Comparison of ENCODE assay signal across 8 cellular contexts in the genomic region with DNA sequence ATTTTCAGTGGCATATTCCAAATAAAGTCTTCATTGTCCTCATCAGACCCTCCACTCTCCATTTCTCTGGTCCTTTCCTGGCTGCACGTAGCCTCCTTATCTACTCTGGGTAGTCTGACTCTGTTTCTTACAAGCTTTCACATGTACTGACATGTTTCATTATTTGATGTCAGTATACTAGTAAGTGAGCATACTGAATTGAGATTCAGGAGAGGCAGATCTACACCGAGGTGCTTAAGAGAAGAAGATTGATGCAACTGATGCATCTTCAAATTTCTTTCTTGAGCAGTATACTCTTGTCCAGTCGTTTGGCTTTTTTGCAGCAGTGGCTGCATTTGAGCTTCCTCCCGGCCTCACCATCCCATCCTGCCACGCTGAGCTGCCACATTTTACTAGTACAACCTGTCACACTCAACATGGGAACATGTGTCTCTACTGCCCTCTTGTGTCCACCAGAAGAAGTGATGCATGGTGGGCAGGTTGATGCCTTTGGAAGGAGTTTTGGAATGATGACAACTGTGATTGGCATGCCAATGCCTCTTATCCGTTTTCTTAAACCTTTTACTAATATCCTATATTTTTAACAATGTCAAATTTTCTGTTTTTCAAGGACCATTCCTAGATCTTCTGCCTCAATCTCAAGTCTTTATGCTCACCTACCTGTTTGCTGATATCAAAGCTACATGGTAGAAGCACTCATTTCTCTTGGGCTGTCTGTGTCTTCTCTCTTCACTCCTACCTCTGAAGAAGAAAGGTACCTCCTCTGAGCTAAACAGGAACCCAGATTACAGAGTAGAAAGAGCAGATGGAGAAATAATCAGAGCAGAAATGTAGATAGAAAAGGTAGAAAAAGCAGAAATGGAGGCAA. TPM values are rescaled to one million over a fixed set of nuclear protein-coding genes. Genes with fewer than 3 reads are reported as not detected.
DNase-seq lines count a peak whose midpoint lies in the region; ATAC-seq and TF ChIP-seq lines count a peak whose summit lies in the region.

No MANE protein-coding gene starts in this region.

- H3K27me3 Mint-ChIP-seq in activated B cell treated with CpG ODN at 0.5 μM for 24 hours: peaks cover 13% of the 10 kb centered on the region

- intact Hi-C loops in activated B cell treated with CpG ODN at 0.5 μM for 24 hours (cut with micrococcal nuclease): loop anchor here (1.0 to 2.0 kb wide), 6 partner anchors 168 to 1679 kb away; partner anchors contain the start of genes CIP2A and DZIP3

- H3K36me3 Mint-ChIP-seq in activated B cell treated with CpG ODN at 0.5 μM for 24 hours (ENCODE audit: low read depth): no peaks in the 10 kb centered on the region

- no peak overlapping the region for H3K27ac Mint-ChIP-seq in activated B cell treated with CpG ODN at 0.5 μM for 24 hours

- DNase-seq in Ammon's horn (ENCODE audit: low spot score): peak; percentile 86
- DNase-seq in NCI-H2171 (lab: John Stamatoyannopoulos, UW): peak; percentile 49
- DNase-seq in activated B cell treated with CpG ODN at 0.5 μM for 24 hours: no peak
- DNase-seq in cardiac fibroblast (ENCODE audit: low read depth in 2 of 2): peak; percentile 67 to 71
- peak; percentile 86 for DNase-seq in left kidney (ENCODE audit: low read depth, low spot score)
- DNase-seq in stimulated activated CD4-positive, alpha-beta T cell treated with anti-CD3 and anti-CD28 coated beads, TNF-alpha, amount 100 ng/mL, for 4 hours (ENCODE audit: low read depth in 3 of 3): peak; percentile 8 to 48 (median 22)

- H3K4me3 Mint-ChIP-seq in activated B cell treated with CpG ODN at 0.5 μM for 24 hours: no peak overlapping the region

- H3K4me3 ChIP-seq in cardiac fibroblast (replicated peaks in 1 of 2; ENCODE audit: low read depth in 2 of 2, low read length in 2 of 2): no peak overlapping the region

- ATAC-seq in GM18909 (IDR thresholded peaks at IDR 0.05; ENCODE audit: poor library complexity, unreplicated experiment) (peak; percentile 96), HG03135 (IDR thresholded peaks at IDR 0.05; ENCODE audit: unreplicated experiment) (peak; percentile 96), activated B cell treated with CpG ODN at 0.5 μM for 24 hours (ENCODE audit: low read depth) (peak; percentile 78)

- CTCF ChIA-PET in activated B cell treated with CpG ODN at 0.5 μM for 24 hours (lab: Charles Lee): interaction anchor here (0.5 to 5.2 kb wide), 19 partner anchors 10 to 437 kb away, joined by 3 to 61 read pairs (median 4); no protein-coding TSS in a partner anchor

- no peaks in the 10 kb centered on the region for H3K9me3 Mint-ChIP-seq in activated B cell treated with CpG ODN at 0.5 μM for 24 hours

- POLR2A ChIA-PET in activated B cell treated with CpG ODN at 0.5 μM for 24 hours (lab: Charles Lee): no interaction called here

- H3K4me1 Mint-ChIP-seq in activated B cell treated with CpG ODN at 0.5 μM for 24 hours: no peaks in the 10 kb centered on the region

- TF ChIP-seq CTCF in activated B cell treated with CpG ODN at 0.5 μM for 24 hours (IDR thresholded peaks at IDR 0.05) (peak; percentile 32), cardiac fibroblast (IDR thresholded peaks at IDR 0.05; ENCODE audit: low read depth, low read length) (peak; percentile 79)

RNA-seq across cellular contexts. Expression of gene GUCA1C, which starts 38.7 kb away (rescaled TPM):
- total RNA-seq in activated B cell treated with CpG ODN at 0.5 μM for 24 hours: not detected in 2 replicates
